Comparison of ENCODE assay signal across 25 cellular contexts in the genomic region with DNA sequence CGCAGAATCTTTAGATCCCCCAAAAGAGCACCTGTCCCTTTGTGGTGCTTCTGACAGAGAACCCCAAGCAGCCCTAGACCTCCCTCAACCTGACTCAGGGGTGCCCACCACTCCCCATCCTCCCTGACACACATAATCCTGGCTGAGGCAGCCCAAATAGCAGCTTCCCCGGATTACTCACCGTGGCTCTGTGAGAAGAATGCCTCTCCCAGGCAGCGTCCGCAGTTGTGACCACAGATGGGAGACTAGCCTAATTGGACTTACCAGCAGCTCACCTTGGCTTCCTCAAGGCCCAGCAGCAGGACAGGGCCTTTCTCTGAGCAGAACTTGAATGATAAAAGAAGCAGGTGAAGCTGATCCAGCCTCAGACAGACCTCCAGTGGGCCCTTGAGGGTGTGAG. TPM values are rescaled to one million over a fixed set of nuclear protein-coding genes. Genes with fewer than 3 reads are reported as not detected.
DNase-seq lines count a peak whose midpoint lies in the region; ATAC-seq, FAIRE-seq and TF ChIP-seq lines count a peak whose summit lies in the region.
"Had no signal": no experiment of that assay in that cellular context is flagged by ENCODE, and none has a peak within 500 bp of the region (broad histone marks: within the 10 kb centered on the region; RNA-seq: fewer than 3 reads in every experiment).

No MANE protein-coding gene starts in this region.

- BruUV-seq in K562 (replicated peaks; lab: Mats Ljungman, UMichigan): no TSS peak

- intact Hi-C loops in K562 (cut with micrococcal nuclease): no loop called here

- no peak for TF ChIP-seq RAD21 in K562 (CRISPR knock-in tag; conservative IDR thresholded peaks at IDR 0.05 in 1 of 2, IDR thresholded peaks at IDR 0.05 in 1 of 2)

- in situ Hi-C loops in K562 (cut with MboI): no loop called here

- ATAC-seq in K562 (peak; percentile 18; the same call in 1 of the 3 replicates), GM19023 (IDR thresholded peaks at IDR 0.05; ENCODE audit: unreplicated experiment) (no peak)
- ATAC-seq: HepG2, T-cell had no signal

- H2AFZ ChIP-seq in K562 (ENCODE audit: low read depth, low read length): no peak overlapping the region

- POLR2A ChIA-PET in K562 (lab: Yijun Ruan, JAX): no interaction called here

- H3K4me1 ChIP-seq in K562 (replicated peaks in 1 of 2; ENCODE audit: control insufficient read depth in 2 of 2, insufficient read depth in 2 of 2, low read length in 2 of 2): no peaks in the 10 kb centered on the region; a peak in 1 of 5 replicates
- H3K4me1 ChIP-seq: heart left ventricle had no signal

- no peak overlapping the region for H3K4me2 ChIP-seq in K562 (ENCODE audit: insufficient read depth, low read length)
- H3K4me2 ChIP-seq: BLaER1 treated with 17β-estradiol and CSF1 and Interleukin-3, amounts not matched to agents 10 nM and 100 nM had no signal

- H4K20me1 ChIP-seq in K562 (replicated peaks; ENCODE audit: control insufficient read depth, insufficient read depth, low read length): no peaks in the 10 kb centered on the region
- H4K20me1 ChIP-seq: BLaER1 treated with 17β-estradiol and CSF1 and Interleukin-3, amounts not matched to agents 10 nM and 100 nM had no signal

- H3K27me3 ChIP-seq in K562 (ENCODE audit: control insufficient read depth in 2 of 2, insufficient read depth in 2 of 2, low read length in 2 of 2): no peaks in the 10 kb centered on the region
- H3K27me3 ChIP-seq: BLaER1 treated with 17β-estradiol and CSF1 and Interleukin-3, amounts not matched to agents 10 nM and 100 nM; cardiac muscle cell; dorsolateral prefrontal cortex; heart left ventricle had no signal

- no peak for TF ChIP-seq EP300 in K562 (IDR thresholded peaks at IDR 0.05; ENCODE audit: low read length)

- WGBS in K562 (ENCODE audit: insufficient coverage, low coverage, missing lambda C conversion rate): 69% methylated on average over 5 of the region's 5 CpGs

- H3K27ac ChIP-seq in K562 (ENCODE audit: extremely low read depth, low read depth, low read length): no peak overlapping the region
- H3K27ac ChIP-seq: BLaER1 treated with 17β-estradiol and CSF1 and Interleukin-3, amounts not matched to agents 10 nM and 100 nM; cardiac muscle cell; dorsolateral prefrontal cortex; heart left ventricle had no signal

- no peaks in the 10 kb centered on the region for H3K9me1 ChIP-seq in K562 (ENCODE audit: control insufficient read depth, insufficient read depth, low read length)

- TF ChIP-seq CTCF in K562 (IDR thresholded peaks at IDR 0.05 in 2 of 3, conservative IDR thresholded peaks at IDR 0.05 in 1 of 3; ENCODE audit: insufficient read depth in 2 of 3, low read depth in 1 of 3, low read length in 3 of 3): no peak

- H3K36me3 ChIP-seq in K562 (ENCODE audit: control insufficient read depth, insufficient read depth, low read length): 0 out of 3 replicates have a peak, but pooled peaks cover 2% of the 10 kb centered on the region
- H3K36me3 ChIP-seq: cardiac muscle cell had no signal

- H3K4me3 ChIP-seq in K562: no peak overlapping the region
- H3K4me3 ChIP-seq: BLaER1 treated with 17β-estradiol and CSF1 and Interleukin-3, amounts not matched to agents 10 nM and 100 nM; cardiac muscle cell; dorsolateral prefrontal cortex; heart left ventricle had no signal

- H3K9ac ChIP-seq in K562 (ENCODE audit: insufficient read depth in 1 of 2, low read depth in 2 of 2, low read length in 2 of 2): no peak overlapping the region; a peak in 1 of 4 replicates
- H3K9ac ChIP-seq: BLaER1 treated with 17β-estradiol and CSF1 and Interleukin-3, amounts not matched to agents 10 nM and 100 nM had no signal

- H3K79me2 ChIP-seq in K562 (ENCODE audit: control insufficient read depth, insufficient read depth, low read length): no peaks in the 10 kb centered on the region

- peak; percentile 57 for DNase-seq in Daoy (ENCODE audit: low read depth)
- peak; percentile 80 for DNase-seq in M059J (ENCODE audit: low read depth)
- no peak for DNase-seq in K562 (ENCODE audit: extremely low read depth in 1 of 4, low spot score in 3 of 4)
- peak; percentile 28 for DNase-seq in non-pigmented ciliary epithelial cell (ENCODE audit: low read depth)
- DNase-seq in NCI-H2029 (lab: John Stamatoyannopoulos, UW): no peak
- DNase-seq in NCI-H446 (lab: John Stamatoyannopoulos, UW): no peak
- DNase-seq in iPS-NIHi7 (ENCODE audit: extremely low spot score): no peak
- DNase-seq: activated CD4-positive, alpha-beta memory T cell treated with anti-CD3 and anti-CD28 coated beads, Interleukin-2, amount 10 ng/mL, durations not matched to agents 7 days and 5 days; activated T-cell treated with anti-CD3 and anti-CD28 coated beads, Interleukin-2, amount 50 U/mL, for 48 hours; dorsolateral prefrontal cortex; erythroblast; heart left ventricle; MM.1S; naive B cell; NCI-H146; NCI-H345; posterior cingulate gyrus; T-cell had no signal

- FAIRE-seq in K562 (lab: Jason Lieb, UNC): no peak
- FAIRE-seq: HepG2, islet of Langerhans, urothelium cell line had no signal

- CTCF ChIA-PET in K562 (lab: Yijun Ruan, JAX; ENCODE audit: low intra/inter-chr PET ratio): no interaction called here

- no peak for TF ChIP-seq POLR2A in K562 (conservative IDR thresholded peaks at IDR 0.05)

- H3K9me3 ChIP-seq in K562 (replicated peaks; ENCODE audit: control insufficient read depth, insufficient read depth, low read depth, low read length): no peaks in the 10 kb centered on the region
- H3K9me3 ChIP-seq: BLaER1 treated with 17β-estradiol and CSF1 and Interleukin-3, amounts not matched to agents 10 nM and 100 nM; heart left ventricle had no signal

RNA-seq across cellular contexts. Expression of gene ODAPH, which starts 10.3 kb away (rescaled TPM):
- total RNA-seq in Daoy (2014; rRNA removed; shearing (Covaris generic)): 0.97 TPM in 1 of 2 replicates, not detected in the other
- 0.10 TPM in 1 of 2 replicates, not detected in the other for total RNA-seq in M059J (2014; rRNA removed; shearing (Covaris generic))
- not detected in 2 replicates for total RNA-seq in K562 (2011; cell fraction: chromatin; rRNA removed; ENCODE audit: low replicate concordance)
- not detected in 2 replicates for total RNA-seq in K562 (2011; cell fraction: nucleolus; rRNA removed)
- total RNA-seq in K562 (2011; cell fraction: nucleoplasm; rRNA removed): not detected in 2 replicates
- total RNA-seq in K562 (2014; rRNA removed) (not detected in 2 replicates), K562 (2014; rRNA removed; fragmentation: Illumina TruSeq; extraction: Trizol) (not detected in 2 replicates), K562 (2015; rRNA removed; fragmentation: Illumina TruSeq; extraction: Trizol) (not detected in 2 replicates), K562 (2021) (not detected in 2 replicates)
- polyA plus RNA-seq in K562 (2011; rRNA removed) (not detected in 2 replicates), K562 (2014; fragmentation: Illumina TruSeq; extraction: Trizol) (not detected in 2 replicates), K562 (2014; fragmentation: Nextera tagmentation; extraction: Ambion mirVana) (not detected), K562 (2014; rRNA removed) (not detected in 2 replicates)
- 0.03 TPM in 1 of 2 replicates, not detected in the other for polyA plus RNA-seq in K562 (2011; cell fraction: cytosol; rRNA removed)
- 0.20 TPM in 1 of 2 replicates, not detected in the other for polyA plus RNA-seq in K562 (2011; cell fraction: nucleus; rRNA removed)
- polyA plus RNA-seq in K562 (2012): not detected in 2 replicates
- not detected in 2 replicates for polyA minus RNA-seq in K562 (2011; rRNA and poly(A)+ RNA removed)
- not detected in 2 replicates for polyA minus RNA-seq in K562 (2011; cell fraction: cytosol; rRNA and poly(A)+ RNA removed)
- not detected in 2 replicates for polyA minus RNA-seq in K562 (2011; cell fraction: nucleus; rRNA and poly(A)+ RNA removed)
- total RNA-seq: heart left ventricle, HepG2, lung microvascular endothelial cell had no signal
- polyA plus RNA-seq: heart left ventricle had no signal

RNA-seq across cellular contexts. Expression of gene THAP6, which starts 31.3 kb away (rescaled TPM):
- 9.1 and 10.6 TPM in 2 replicates for total RNA-seq in Daoy (2014; rRNA removed; shearing (Covaris generic))
- 6.3 and 8.9 TPM in 2 replicates for total RNA-seq in M059J (2014; rRNA removed; shearing (Covaris generic))
- 33.4 and 78.0 TPM in 2 replicates for total RNA-seq in K562 (2011; cell fraction: chromatin; rRNA removed; ENCODE audit: low replicate concordance)
- total RNA-seq in K562 (2011; cell fraction: nucleolus; rRNA removed): 19.3 and 24.9 TPM in 2 replicates
- total RNA-seq in K562 (2011; cell fraction: nucleoplasm; rRNA removed): 44.7 and 73.7 TPM in 2 replicates
- total RNA-seq in K562 (2014; rRNA removed): 8.9 and 12.0 TPM in 2 replicates
- 17.3 and 20.9 TPM in 2 replicates for total RNA-seq in K562 (2014; rRNA removed; fragmentation: Illumina TruSeq; extraction: Trizol)
- total RNA-seq in K562 (2015; rRNA removed; fragmentation: Illumina TruSeq; extraction: Trizol): 14.6 and 15.4 TPM in 2 replicates
- 13.7 and 15.1 TPM in 2 replicates for total RNA-seq in K562 (2021)
- 25.3 and 30.4 TPM in 2 replicates for polyA plus RNA-seq in K562 (2011; rRNA removed)
- 6.0 and 9.4 TPM in 2 replicates for polyA plus RNA-seq in K562 (2011; cell fraction: cytosol; rRNA removed)
- 41.4 and 43.1 TPM in 2 replicates for polyA plus RNA-seq in K562 (2011; cell fraction: nucleus; rRNA removed)
- 7.6 and 16.7 TPM in 2 replicates for polyA plus RNA-seq in K562 (2012)
- polyA plus RNA-seq in K562 (2014; fragmentation: Illumina TruSeq; extraction: Trizol): 18.1 and 19.8 TPM in 2 replicates
- 10 to 100 TPM; 16.3 to 20.1 TPM for polyA plus RNA-seq in K562 (2014; fragmentation: Nextera tagmentation; extraction: Ambion mirVana)
- polyA plus RNA-seq in K562 (2014; rRNA removed): 18.0 and 20.7 TPM in 2 replicates
- polyA minus RNA-seq in K562 (2011; rRNA and poly(A)+ RNA removed): 30.6 and 35.1 TPM in 2 replicates
- polyA minus RNA-seq in K562 (2011; cell fraction: cytosol; rRNA and poly(A)+ RNA removed): 7.3 and 9.7 TPM in 2 replicates
- polyA minus RNA-seq in K562 (2011; cell fraction: nucleus; rRNA and poly(A)+ RNA removed): 31.6 and 48.1 TPM in 2 replicates

RNA-seq across cellular contexts. Expression of gene RCHY1, which starts 31.3 kb away (rescaled TPM):
- total RNA-seq in Daoy (2014; rRNA removed; shearing (Covaris generic)): 17.8 and 38.8 TPM in 2 replicates
- total RNA-seq in M059J (2014; rRNA removed; shearing (Covaris generic)): 10.6 and 11.7 TPM in 2 replicates
- total RNA-seq in K562 (2011; cell fraction: chromatin; rRNA removed; ENCODE audit: low replicate concordance): 13.2 and 35.2 TPM in 2 replicates
- 4.5 and 8.4 TPM in 2 replicates for total RNA-seq in K562 (2011; cell fraction: nucleolus; rRNA removed)
- 18.8 and 26.3 TPM in 2 replicates for total RNA-seq in K562 (2011; cell fraction: nucleoplasm; rRNA removed)
- total RNA-seq in K562 (2014; rRNA removed): 33.1 and 36.7 TPM in 2 replicates
- 41.5 and 45.1 TPM in 2 replicates for total RNA-seq in K562 (2014; rRNA removed; fragmentation: Illumina TruSeq; extraction: Trizol)
- 24.8 and 27.3 TPM in 2 replicates for total RNA-seq in K562 (2015; rRNA removed; fragmentation: Illumina TruSeq; extraction: Trizol)
- total RNA-seq in K562 (2021): 41.6 and 45.9 TPM in 2 replicates
- polyA plus RNA-seq in K562 (2011; rRNA removed): 48.6 and 84.0 TPM in 2 replicates
- polyA plus RNA-seq in K562 (2011; cell fraction: cytosol; rRNA removed): 13.8 and 31.0 TPM in 2 replicates
- polyA plus RNA-seq in K562 (2011; cell fraction: nucleus; rRNA removed): 20.0 and 29.9 TPM in 2 replicates
- 39.8 and 104 TPM in 2 replicates for polyA plus RNA-seq in K562 (2012)
- polyA plus RNA-seq in K562 (2014; fragmentation: Illumina TruSeq; extraction: Trizol): 52.2 and 56.6 TPM in 2 replicates
- polyA plus RNA-seq in K562 (2014; fragmentation: Nextera tagmentation; extraction: Ambion mirVana): 10 to 100 TPM; 71.2 to 85.1 TPM
- 37.3 and 38.2 TPM in 2 replicates for polyA plus RNA-seq in K562 (2014; rRNA removed)
- polyA minus RNA-seq in K562 (2011; rRNA and poly(A)+ RNA removed): 73.0 and 104 TPM in 2 replicates
- 21.3 and 24.3 TPM in 2 replicates for polyA minus RNA-seq in K562 (2011; cell fraction: cytosol; rRNA and poly(A)+ RNA removed)
- 19.4 and 26.2 TPM in 2 replicates for polyA minus RNA-seq in K562 (2011; cell fraction: nucleus; rRNA and poly(A)+ RNA removed)

Comparison
In these comparisons a context has a peak if more than half of its experiments do, and no peak if none do; other contexts are left out.
1. DNase-seq: peak in Daoy (single experiment), M059J (single experiment) and non-pigmented ciliary epithelial cell (single experiment); none in K562 (0 of 4), NCI-H2029 (single experiment), NCI-H446 (0 of 2) and iPS-NIHi7 (single experiment).